ENCODE assay signal across 16 cellular contexts in genomic region chr3:42143440-42143839, GRCh38. TPM values are rescaled to one million over a fixed set of nuclear protein-coding genes. Genes with fewer than 3 reads are reported as not detected.
DNase-seq lines count a peak whose midpoint lies in the region; ATAC-seq, FAIRE-seq and TF ChIP-seq lines count a peak whose summit lies in the region.
"Had no signal": no experiment of that assay in that cellular context is flagged by ENCODE, and none has a peak within 500 bp of the region (broad histone marks: within the 10 kb centered on the region; RNA-seq: fewer than 3 reads in every experiment).

No MANE protein-coding gene starts in this region.

- peaks cover 11% of the 10 kb centered on the region for H3K4me1 Mint-ChIP-seq in Caco-2 (ENCODE audit: low read depth, unreplicated experiment)

- FAIRE-seq in H54 (lab: Jason Lieb, UNC) = no peak
- FAIRE-seq: G401.6, GM12892 had no signal

- DNase-seq in Caco-2 (no peak), Karpas-422 (no peak), psoas muscle (peak in 1 of 2 donors; percentile 54), NCI-H748 (lab: John Stamatoyannopoulos, UW; ENCODE audit: unreplicated experiment) (no peak), H54 (ENCODE audit: insufficient read length, low spot score) (no peak)
- DNase-seq: C1 segment of cervical spinal cord; CD4-positive, alpha-beta memory T cell; COR-L47; DMS153; DND-41; GOT3; H7; HCEC 1CT had no signal

- WGBS in psoas muscle, 3 donors = 36 to 61% (median 53%) methylated on average over 7 of the region's 7 CpGs

- peak overlapping the region; percentile 17 for H3K27ac Mint-ChIP-seq in Caco-2 (ENCODE audit: unreplicated experiment)

- POLR2A ChIA-PET in Caco-2 (lab: Charles Lee) = no interaction called here

- BruUV-seq in Caco-2 (replicated peaks; lab: Mats Ljungman, UMichigan) = no TSS peak

- H3K27me3 Mint-ChIP-seq in Caco-2 (ENCODE audit: insufficient read depth, unreplicated experiment) = no peaks in the 10 kb centered on the region
- H3K27me3 Mint-ChIP-seq: CD4-positive, alpha-beta memory T cell had no signal

- H3K9me2 ChIP-seq in Karpas-422 (replicated peaks; ENCODE audit: insufficient read depth, low read length) = no peaks in the 10 kb centered on the region

- H3K4me2 ChIP-seq in Karpas-422 (ENCODE audit: low read depth, low read length, poor library complexity, severe bottlenecking) = no peak overlapping the region

- H3K36me3 ChIP-seq in Caco-2 (ENCODE audit: control insufficient read depth, insufficient read depth, low read length) (no peaks in the 10 kb centered on the region), Karpas-422 (ENCODE audit: insufficient read depth, low read length) (no peaks in the 10 kb centered on the region), psoas muscle (ENCODE audit: insufficient read depth in 1 of 2, low read depth in 1 of 2) (no peaks in the 10 kb centered on the region)

- intact Hi-C loops in Caco-2 (cut with micrococcal nuclease; ENCODE audit: unreplicated experiment) = no loop called here
- intact Hi-C loops in psoas muscle (cut with DNase I) = no loop called here

- peaks cover 2% of the 10 kb centered on the region for H3K4me1 ChIP-seq in Caco-2
- H3K4me1 ChIP-seq in Karpas-422 (ENCODE audit: low read length) = peaks cover 71% of the 10 kb centered on the region
- H3K4me1 ChIP-seq in psoas muscle = peaks cover 13% of the 10 kb centered on the region

- no peak for TF ChIP-seq POLR2A in H54 (IDR thresholded peaks at IDR 0.05; ENCODE audit: low read depth, low read length)

- CTCF ChIA-PET in Caco-2 (lab: Charles Lee) = interaction anchor here (1.0 kb wide), 1 partner anchor 84 kb away, joined by 3 read pairs; no protein-coding TSS in a partner anchor

- ATAC-seq in psoas muscle (peak; percentile 76 to 93 (median 87)), GM18498 (IDR thresholded peaks at IDR 0.05; ENCODE audit: unreplicated experiment) (no peak)

- H3K27me3 ChIP-seq in Caco-2 (replicated peaks; ENCODE audit: control insufficient read depth, insufficient read depth, low read length) (no peaks in the 10 kb centered on the region), Karpas-422 (ENCODE audit: low read length) (no peaks in the 10 kb centered on the region), psoas muscle (ENCODE audit: insufficient read depth in 3 of 3, low read length in 2 of 3) (no peaks in the 10 kb centered on the region)

- H4K20me1 ChIP-seq in Karpas-422 (ENCODE audit: insufficient read depth, low read depth, low read length) = no peaks in the 10 kb centered on the region

- H3K79me2 ChIP-seq in Karpas-422 (ENCODE audit: low read length) = peaks cover 95% of the 10 kb centered on the region

- no peak overlapping the region for H3K4me3 ChIP-seq in Caco-2 (ENCODE audit: low read depth, low read length)
- no peak overlapping the region for H3K4me3 ChIP-seq in Karpas-422 (ENCODE audit: low read length)
- no peak overlapping the region for H3K4me3 ChIP-seq in psoas muscle

- H3K4me3 Mint-ChIP-seq in Caco-2 (ENCODE audit: unreplicated experiment) = no peak overlapping the region
- H3K4me3 Mint-ChIP-seq: CD4-positive, alpha-beta memory T cell had no signal

- no peaks in the 10 kb centered on the region for H3K9me3 ChIP-seq in Caco-2
- H3K9me3 ChIP-seq in Karpas-422 (ENCODE audit: low read length) = no peaks in the 10 kb centered on the region
- H3K9me3 ChIP-seq in psoas muscle = no peaks in the 10 kb centered on the region

- no peaks in the 10 kb centered on the region for H3K36me3 Mint-ChIP-seq in Caco-2 (ENCODE audit: insufficient read depth, unreplicated experiment)

- TF ChIP-seq CTCF in Caco-2 (IDR thresholded peaks at IDR 0.05; ENCODE audit: insufficient read depth in 1 of 2, low read depth in 1 of 2, low read length in 1 of 2, severe bottlenecking in 1 of 2, unreplicated experiment in 1 of 2) (no peak), psoas muscle (IDR thresholded peaks at IDR 0.05) (no peak)

- no peak overlapping the region for H2AFZ ChIP-seq in Karpas-422 (ENCODE audit: low read length)

- peak overlapping the region; percentile 51 for H3K27ac ChIP-seq in Karpas-422 (ENCODE audit: low read length)
- peak overlapping the region; percentile 53 for H3K27ac ChIP-seq in psoas muscle

- H3K9me3 Mint-ChIP-seq in Caco-2 (ENCODE audit: unreplicated experiment) = no peaks in the 10 kb centered on the region
- H3K9me3 Mint-ChIP-seq: CD4-positive, alpha-beta memory T cell had no signal

- H3K9ac ChIP-seq in Karpas-422 (ENCODE audit: low read length) = no peak overlapping the region

RNA-seq across cellular contexts. Expression of gene TRAK1, which starts 52.3 kb away (rescaled TPM):
- 33.3 TPM in 2 replicates for total RNA-seq in Caco-2 (2022)
- 72.8 and 115 TPM in 2 replicates for total RNA-seq in Karpas-422 (2014; rRNA removed; shearing (Covaris generic); ENCODE audit: low replicate concordance)
- 100 to 1,000 TPM in 3 of 4 donors, 10 to 100 TPM in 1; 94.8 to 128 (median 120) TPM for total RNA-seq in psoas muscle
- 10 to 100 TPM; 30.8 to 68.2 (median 45.2) TPM for polyA plus RNA-seq in psoas muscle
